Comparison of ENCODE assay signal across 24 cellular contexts in the genomic region with DNA sequence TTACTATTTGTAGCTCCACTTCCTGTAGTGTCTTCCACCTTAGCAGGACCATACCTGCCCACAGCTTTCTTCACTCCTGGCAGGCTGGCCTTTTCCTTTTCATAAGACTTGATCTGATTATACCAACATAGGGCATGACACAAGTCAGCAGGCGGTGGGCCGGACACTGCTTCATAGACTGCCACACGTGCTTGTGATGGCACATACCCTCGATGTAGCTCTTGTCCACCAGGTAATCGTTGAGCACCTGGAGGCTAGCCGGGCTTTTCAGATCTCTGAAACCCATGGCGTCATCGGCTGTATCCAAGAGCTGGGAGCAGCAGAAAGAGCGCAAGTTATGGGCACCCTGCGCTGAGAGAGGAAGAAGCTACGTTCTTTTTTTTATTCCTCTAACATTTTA. TPM values are rescaled to one million over a fixed set of nuclear protein-coding genes. Genes with fewer than 3 reads are reported as not detected.
A peak's percentile ranks its signal among the peaks of the same experiment; 100 is the strongest.
DNase-seq lines count a peak whose midpoint lies in the region; ATAC-seq, FAIRE-seq and TF ChIP-seq lines count a peak whose summit lies in the region.
"Had no signal": no experiment of that assay in that cellular context is flagged by ENCODE, and none has a peak within 500 bp of the region (broad histone marks: within the 10 kb centered on the region; RNA-seq: fewer than 3 reads in every experiment).

No MANE protein-coding gene starts in this region.

- H3K27me3 Mint-ChIP-seq in immature natural killer cell (ENCODE audit: low read depth in 3 of 3): peaks cover 3 to 30% (median 7%) of the 10 kb centered on the region in 3 donors
- peaks cover 40 to 50% of the 10 kb centered on the region in 2 donors for H3K27me3 Mint-ChIP-seq in natural killer cell (ENCODE audit: low read depth in 2 of 2)

- peaks cover 10% of the 10 kb centered on the region for H3K4me1 ChIP-seq in left ventricle myocardium inferior
- H3K4me1 ChIP-seq in H1 (replicated peaks in 1 of 4; ENCODE audit: control insufficient read depth in 3 of 4, insufficient read depth in 4 of 4, low read length in 3 of 4): peaks cover 0 to 4% (median under 1%) of the 10 kb centered on the region in 4 experiments; a peak in 4 of 7 replicates
- no peaks in the 10 kb centered on the region for H3K4me1 ChIP-seq in osteoblast (ENCODE audit: insufficient read depth, low read length)
- H3K4me1 ChIP-seq: A549, Caco-2 had no signal

- H3K27me3 ChIP-seq in left ventricle myocardium inferior (ENCODE audit: low read depth): peaks cover 25% of the 10 kb centered on the region
- peaks cover 2 to 13% (median 9%) of the 10 kb centered on the region in 4 experiments; a peak in 6 of 7 replicates for H3K27me3 ChIP-seq in H1 (replicated peaks in 1 of 4; ENCODE audit: control insufficient read depth in 3 of 4, extremely low read depth in 1 of 4, insufficient read depth in 3 of 4, low read length in 3 of 4)
- peaks cover 8% of the 10 kb centered on the region for H3K27me3 ChIP-seq in osteoblast (ENCODE audit: insufficient read depth, low read length)

- no peaks in the 10 kb centered on the region for H3K36me3 Mint-ChIP-seq in immature natural killer cell
- H3K36me3 Mint-ChIP-seq in natural killer cell: no peaks in the 10 kb centered on the region
- H3K36me3 Mint-ChIP-seq: CD8-positive, alpha-beta T cell had no signal

- intact Hi-C loops in Right ventricle myocardium inferior (cut with DNase I): no loop called here
- intact Hi-C loops in left ventricle myocardium inferior (cut with micrococcal nuclease): no loop called here
- intact Hi-C loops in natural killer cell (cut with micrococcal nuclease): no loop called here

- no peak for TF ChIP-seq CTCF in left ventricle myocardium inferior (IDR thresholded peaks at IDR 0.05; ENCODE audit: borderline replicate concordance)
- no peak for TF ChIP-seq CTCF in H1 (IDR thresholded peaks at IDR 0.05; ENCODE audit: control extremely low read depth in 1 of 3, insufficient read depth in 1 of 3, low read depth in 1 of 3, low read length in 3 of 3)
- no peak for TF ChIP-seq CTCF in epithelial cell of esophagus (IDR thresholded peaks at IDR 0.05; ENCODE audit: insufficient read depth, low read depth, low read length, missing control alignments)
- no peak for TF ChIP-seq CTCF in osteoblast (IDR thresholded peaks at IDR 0.05; ENCODE audit: extremely low read depth, low read depth, low read length)
- no peak for TF ChIP-seq CTCF in natural killer cell (IDR thresholded peaks at IDR 0.05)

- no peak overlapping the region for H3K27ac Mint-ChIP-seq in immature natural killer cell
- no peak overlapping the region for H3K27ac Mint-ChIP-seq in natural killer cell
- H3K27ac Mint-ChIP-seq: B cell; CD4-positive, alpha-beta T cell; CD8-positive, alpha-beta T cell had no signal

- no peaks in the 10 kb centered on the region for H4K20me1 ChIP-seq in H1 (replicated peaks in 1 of 2; ENCODE audit: control insufficient read depth in 1 of 2, insufficient read depth in 2 of 2, low read length in 2 of 2)
- H4K20me1 ChIP-seq in osteoblast (ENCODE audit: insufficient read depth, low read length): no peaks in the 10 kb centered on the region

- CTCF ChIA-PET in H1 (lab: Charles Lee; ENCODE audit: partially characterized antibody): interaction anchor here (0.6 to 4.0 kb wide), 4 partner anchors 10 to 587 kb away, joined by 3 to 15 read pairs (median 10); no protein-coding TSS in a partner anchor

- no peak overlapping the region for H4K91ac ChIP-seq in H1 (replicated peaks; ENCODE audit: insufficient read length, low read length)

- H3K23me2 ChIP-seq in H1 (ENCODE audit: low read depth, low read length): peaks cover 7% of the 10 kb centered on the region

- no peak overlapping the region for H4K8ac ChIP-seq in H1 (ENCODE audit: extremely low read depth, insufficient read depth, low read length)

- H3K56ac ChIP-seq in H1 (replicated peaks; ENCODE audit: insufficient read length, low read depth, low read length): no peak overlapping the region

- H2BK15ac ChIP-seq in H1 (ENCODE audit: low read length): no peak overlapping the region

- H3K4me1 Mint-ChIP-seq in immature natural killer cell (peaks cover 7 to 12% of the 10 kb centered on the region in 2 donors), natural killer cell (peaks cover 7 to 8% of the 10 kb centered on the region in 2 donors)

- TF ChIP-seq RAD21 in H1 (IDR thresholded peaks at IDR 0.05 in 1 of 2, conservative IDR thresholded peaks at IDR 0.05 in 1 of 2; ENCODE audit: low read depth in 2 of 2, low read length in 2 of 2): no peak

- H2AK5ac ChIP-seq in H1 (ENCODE audit: low read depth, low read length): no peak overlapping the region

- no peak overlapping the region for H3K4ac ChIP-seq in H1 (replicated peaks; ENCODE audit: insufficient read length, low read depth, low read length)

- ATAC-seq in Right ventricle myocardium inferior (no peak), natural killer cell (no peak)
- ATAC-seq: A549; CD8-positive, alpha-beta T cell had no signal

- H3K14ac ChIP-seq in H1 (ENCODE audit: insufficient read length): no peak overlapping the region

- no peak for FAIRE-seq in H1 (lab: Jason Lieb, UNC)
- FAIRE-seq: A549, D721Med, G401.6, GM12891, GM19239 had no signal

- H3K4me3 Mint-ChIP-seq in immature natural killer cell: no peak overlapping the region
- no peak overlapping the region for H3K4me3 Mint-ChIP-seq in natural killer cell
- H3K4me3 Mint-ChIP-seq: B cell; CD4-positive, alpha-beta T cell; CD8-positive, alpha-beta T cell had no signal

- peak overlapping the region; percentile 17; the same call in 1 of the 2 replicates for H2BK12ac ChIP-seq in H1 (ENCODE audit: low read depth, low read length)

- DNase-seq in Right ventricle myocardium inferior (ENCODE audit: missing footprints) (peak; percentile 67), left ventricle myocardium inferior (no peak), H1 (ENCODE audit: low read depth in 1 of 2, low spot score in 2 of 2) (no peak), epithelial cell of esophagus (ENCODE audit: low read depth) (peak; percentile 9), osteoblast (ENCODE audit: insufficient read length, low spot score, missing footprints) (peak; percentile 22), hippocampal formation (lab: John Stamatoyannopoulos, UW) (no peak), immature natural killer cell (no peak), natural killer cell (no peak)
- DNase-seq: AML-193; Caco-2; Calu3; CD4-positive, alpha-beta T cell; CD8-positive, alpha-beta T cell; DMS79 treated with DMSO at 0.1 percent for 48 hours; GF-D8 had no signal

- H3K4me3 ChIP-seq in left ventricle myocardium inferior (no peak overlapping the region), H1 (ENCODE audit: extremely low read depth in 1 of 4, insufficient read depth in 2 of 4, low read depth in 3 of 4, low read length in 4 of 4) (no peak overlapping the region), epithelial cell of esophagus (ENCODE audit: low read length) (no peak overlapping the region), osteoblast (ENCODE audit: insufficient read depth, low read length) (no peak overlapping the region)
- H3K4me3 ChIP-seq: A549; BLaER1 treated with 17β-estradiol and CSF1 and Interleukin-3, amounts not matched to agents 10 nM and 100 nM had no signal

- no peaks in the 10 kb centered on the region for H3K79me2 ChIP-seq in H1 (ENCODE audit: control insufficient read depth in 1 of 2, insufficient read depth in 2 of 2, low read length in 2 of 2)
- H3K79me2 ChIP-seq in osteoblast (ENCODE audit: insufficient read depth, low read length): no peaks in the 10 kb centered on the region

- no peak for TF ChIP-seq EP300 in H1 (IDR thresholded peaks at IDR 0.05; ENCODE audit: borderline replicate concordance in 1 of 2, low read depth in 2 of 2, low read length in 2 of 2)

- no peak overlapping the region for H2BK5ac ChIP-seq in H1 (ENCODE audit: low read depth, low read length)

- no peak overlapping the region for H2BK120ac ChIP-seq in H1 (replicated peaks; ENCODE audit: low read depth, low read length)

- no peaks in the 10 kb centered on the region for H3K79me1 ChIP-seq in H1 (ENCODE audit: low read depth, low read length)

- 84% methylated on average over 11 of the region's 11 CpGs; no CpG with 5 or more reads in 1 of the 2 experiments for WGBS in H1 (ENCODE audit: extremely low coverage in 1 of 2, insufficient coverage in 1 of 2, insufficient read length in 1 of 2, insufficient replicate concordance in 2 of 2, low coverage in 1 of 2, low lambda C conversion rate in 2 of 2, missing lambda C conversion rate in 1 of 2), 2 experiments

- H3K9me3 ChIP-seq in left ventricle myocardium inferior (replicated peaks) (no peaks in the 10 kb centered on the region), H1 (ENCODE audit: insufficient read depth in 2 of 2, low read depth in 1 of 2, low read length in 1 of 2) (no peaks in the 10 kb centered on the region), osteoblast (ENCODE audit: low read depth, low read length) (no peaks in the 10 kb centered on the region)
- H3K9me3 ChIP-seq: A549, Caco-2 had no signal

- H2AFZ ChIP-seq in H1 (ENCODE audit: low read length): no peak overlapping the region
- H2AFZ ChIP-seq in osteoblast (ENCODE audit: low read length): no peak overlapping the region

- H3K9me3 Mint-ChIP-seq in immature natural killer cell (no peaks in the 10 kb centered on the region), natural killer cell (no peaks in the 10 kb centered on the region)
- H3K9me3 Mint-ChIP-seq: CD4-positive, alpha-beta T cell; CD8-positive, alpha-beta T cell had no signal

- H3K18ac ChIP-seq in H1 (ENCODE audit: extremely low read depth, low read length): no peak overlapping the region

- H3K4me2 ChIP-seq in H1 (ENCODE audit: insufficient read depth in 1 of 2, low read depth in 2 of 2, low read length in 2 of 2) (no peak overlapping the region), osteoblast (ENCODE audit: insufficient read depth, low read length) (no peak overlapping the region)
- H3K4me2 ChIP-seq: A549; BLaER1 treated with 17β-estradiol and CSF1 and Interleukin-3, amounts not matched to agents 10 nM and 100 nM had no signal

- TF ChIP-seq POLR2A in H1 (IDR thresholded peaks at IDR 0.05; ENCODE audit: control extremely low read depth in 1 of 2, low read depth in 2 of 2, low read length in 2 of 2): no peak

- H2BK20ac ChIP-seq in H1 (ENCODE audit: low read length): no peak overlapping the region

- no peak overlapping the region for H3K23ac ChIP-seq in H1 (ENCODE audit: insufficient read length)

- H3K27ac ChIP-seq in left ventricle myocardium inferior (replicated peaks) (no peak overlapping the region), H1 (ENCODE audit: low read depth, low read length) (no peak overlapping the region), osteoblast (ENCODE audit: low read depth, low read length) (no peak overlapping the region)
- H3K27ac ChIP-seq: 22Rv1; A549; BLaER1 treated with 17β-estradiol and CSF1 and Interleukin-3, amounts not matched to agents 10 nM and 100 nM; C4-2B had no signal

- H3K36me3 ChIP-seq in left ventricle myocardium inferior: no peaks in the 10 kb centered on the region
- H3K36me3 ChIP-seq in H1 (ENCODE audit: control insufficient read depth in 2 of 4, insufficient read depth in 4 of 4, low read length in 3 of 4): no peaks in the 10 kb centered on the region
- no peaks in the 10 kb centered on the region for H3K36me3 ChIP-seq in osteoblast (ENCODE audit: insufficient read depth, low read length)
- H3K36me3 ChIP-seq: BLaER1 treated with 17β-estradiol and CSF1 and Interleukin-3, amounts not matched to agents 10 nM and 100 nM had no signal

- H4K5ac ChIP-seq in H1 (ENCODE audit: insufficient read length, low read depth, low read length): no peak overlapping the region

- POLR2A ChIA-PET in H1 (lab: Charles Lee; ENCODE audit: partially characterized antibody): interaction anchor here (0.8 to 1.3 kb wide), 2 partner anchors 11 to 62 kb away, joined by 3 to 4 read pairs; no protein-coding TSS in a partner anchor

- H3K9ac ChIP-seq in H1 (replicated peaks in 1 of 4; ENCODE audit: extremely low read depth in 1 of 4, low read depth in 3 of 4, low read length in 3 of 4): no peak overlapping the region
- H3K9ac ChIP-seq: BLaER1 treated with 17β-estradiol and CSF1 and Interleukin-3, amounts not matched to agents 10 nM and 100 nM had no signal

RNA-seq across cellular contexts. Expression of a gene that starts 53.7 kb away (rescaled TPM):
- total RNA-seq in Right ventricle myocardium inferior (35.8 TPM), left ventricle myocardium inferior (35.8 TPM), osteoblast (125 and 130 TPM in 2 replicates), natural killer cell (10 to 100 TPM; 24.1 to 37.5 (median 34.4) TPM)
- 12.3 and 14.5 TPM in 2 replicates for total RNA-seq in H1 (2021; fragmentation: NEBNext Ultra II Directional; extraction: Animal tissue kit (Norgen Biotek cat#: 25700))
- polyA plus RNA-seq in H1 (2011; rRNA removed) (2.9 and 3.4 TPM in 2 replicates), immature natural killer cell (10 to 100 TPM; 30.2 to 33.5 (median 31.0) TPM)
- polyA plus RNA-seq in H1 (2011; cell fraction: cytosol; rRNA removed): 3.6 TPM
- 4.3 TPM for polyA plus RNA-seq in H1 (2011; cell fraction: nucleus; rRNA removed)
- polyA plus RNA-seq in H1 (2012, experiment 1 of 2): 6.8 to 8.9 TPM (median 7.9 TPM) in 4 replicates
- 0.47 TPM for polyA plus RNA-seq in H1 (2012, experiment 2 of 2)
- polyA plus RNA-seq in H1 (2013, experiment 1 of 2): 8.2 TPM
- polyA plus RNA-seq in H1 (2013, experiment 2 of 2): 7.5 TPM
- 6.6 and 8.9 TPM in 2 replicates for polyA minus RNA-seq in H1 (2011; rRNA and poly(A)+ RNA removed)
- polyA minus RNA-seq in H1 (2011; cell fraction: cytosol; rRNA and poly(A)+ RNA removed): 8.8 TPM
- polyA minus RNA-seq in H1 (2011; cell fraction: nucleus; rRNA and poly(A)+ RNA removed): 6.5 TPM

Comparison
In these comparisons a context has a peak if more than half of its experiments do, and no peak if none do; other contexts are left out.
1. DNase-seq: peak in Right ventricle myocardium inferior (single experiment), epithelial cell of esophagus (single experiment) and osteoblast (single experiment); none in left ventricle myocardium inferior (single experiment), H1 (0 of 2), hippocampal formation (0 of 2), immature natural killer cell (0 of 3) and natural killer cell (single experiment).